ENCODE assay signal across 1 cellular context in the genomic region with DNA sequence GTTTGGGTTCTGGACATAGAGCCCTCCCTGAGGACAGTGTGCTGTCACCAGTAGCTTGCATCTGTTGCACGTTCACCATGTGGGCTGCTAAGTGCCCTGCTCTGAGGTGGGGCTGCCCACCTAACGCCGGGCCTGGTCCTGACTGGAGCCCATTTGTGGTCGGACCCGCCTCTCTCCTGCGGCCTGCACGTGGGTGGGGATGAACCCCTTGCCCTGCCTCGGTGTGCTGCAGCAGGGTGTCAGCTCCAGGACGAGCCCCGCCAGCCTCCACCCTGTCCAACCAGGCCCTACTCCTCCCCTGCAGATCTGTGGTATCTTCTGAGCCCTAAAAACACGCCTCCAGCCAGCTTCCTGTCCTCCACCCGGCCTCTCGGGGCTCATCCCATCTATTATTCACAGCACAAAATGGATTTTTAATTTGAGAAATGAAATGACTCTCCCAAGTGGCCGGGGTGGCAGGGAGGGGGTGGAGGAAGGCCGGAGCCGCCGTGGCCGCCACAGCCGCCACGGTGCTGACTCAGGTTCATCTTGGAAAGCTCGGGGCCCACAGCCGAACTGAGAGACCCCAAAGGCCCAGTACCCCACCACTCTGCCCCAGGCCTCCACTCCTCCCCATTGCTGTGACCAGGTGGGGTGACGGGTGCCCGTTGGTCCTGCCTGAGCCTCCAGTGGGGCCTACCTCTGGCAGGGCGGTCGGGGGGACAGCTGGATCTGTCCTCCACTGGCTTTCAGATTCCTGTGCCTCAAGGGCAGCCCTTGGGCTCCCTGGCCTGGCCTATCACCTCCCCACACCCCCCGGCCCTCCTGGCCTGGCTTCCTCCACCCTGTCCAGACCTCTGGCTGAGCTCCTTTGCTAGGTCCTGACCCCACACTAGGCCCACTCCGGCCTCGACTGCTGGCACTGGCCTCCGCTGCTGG.
TF ChIP-seq lines count a peak whose summit lies in the region.

No MANE protein-coding gene starts in this region.

TF ChIP-seq in K562, 482 proteins besides CTCF, POLR2A, EP300 and RAD21:
- TF ChIP-seq, protein P1, sequence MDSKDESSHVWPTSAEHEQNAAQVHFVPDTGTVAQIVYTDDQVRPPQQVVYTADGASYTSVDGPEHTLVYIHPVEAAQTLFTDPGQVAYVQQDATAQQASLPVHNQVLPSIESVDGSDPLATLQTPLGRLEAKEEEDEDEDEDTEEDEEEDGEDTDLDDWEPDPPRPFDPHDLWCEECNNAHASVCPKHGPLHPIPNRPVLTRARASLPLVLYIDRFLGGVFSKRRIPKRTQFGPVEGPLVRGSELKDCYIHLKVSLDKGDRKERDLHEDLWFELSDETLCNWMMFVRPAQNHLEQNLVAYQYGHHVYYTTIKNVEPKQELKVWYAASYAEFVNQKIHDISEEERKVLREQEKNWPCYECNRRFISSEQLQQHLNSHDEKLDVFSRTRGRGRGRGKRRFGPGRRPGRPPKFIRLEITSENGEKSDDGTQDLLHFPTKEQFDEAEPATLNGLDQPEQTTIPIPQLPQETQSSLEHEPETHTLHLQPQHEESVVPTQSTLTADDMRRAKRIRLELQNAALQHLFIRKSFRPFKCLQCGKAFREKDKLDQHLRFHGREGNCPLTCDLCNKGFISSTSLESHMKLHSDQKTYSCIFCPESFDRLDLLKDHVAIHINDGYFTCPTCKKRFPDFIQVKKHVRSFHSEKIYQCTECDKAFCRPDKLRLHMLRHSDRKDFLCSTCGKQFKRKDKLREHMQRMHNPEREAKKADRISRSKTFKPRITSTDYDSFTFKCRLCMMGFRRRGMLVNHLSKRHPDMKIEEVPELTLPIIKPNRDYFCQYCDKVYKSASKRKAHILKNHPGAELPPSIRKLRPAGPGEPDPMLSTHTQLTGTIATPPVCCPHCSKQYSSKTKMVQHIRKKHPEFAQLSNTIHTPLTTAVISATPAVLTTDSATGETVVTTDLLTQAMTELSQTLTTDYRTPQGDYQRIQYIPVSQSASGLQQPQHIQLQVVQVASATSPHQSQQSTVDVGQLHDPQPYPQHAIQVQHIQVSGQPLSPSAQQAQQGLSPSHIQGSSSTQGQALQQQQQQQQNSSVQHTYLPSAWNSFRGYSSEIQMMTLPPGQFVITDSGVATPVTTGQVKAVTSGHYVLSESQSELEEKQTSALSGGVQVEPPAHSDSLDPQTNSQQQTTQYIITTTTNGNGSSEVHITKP (IDR thresholded peaks at IDR 0.05; ENCODE audit: partially characterized antibody): peak; percentile 42
- no peak for TF ChIP-seq SMARCC2 (IDR thresholded peaks at IDR 0.05; ENCODE audit: low read depth)
- no peak for TF ChIP-seq ZNF589 (CRISPR knock-in tag; IDR thresholded peaks at IDR 0.05; ENCODE audit: low read depth)
- no peak for TF ChIP-seq NONO (IDR thresholded peaks at IDR 0.05; ENCODE audit: low read depth in 2 of 2, low read length in 1 of 2)
- TF ChIP-seq, protein P2, sequence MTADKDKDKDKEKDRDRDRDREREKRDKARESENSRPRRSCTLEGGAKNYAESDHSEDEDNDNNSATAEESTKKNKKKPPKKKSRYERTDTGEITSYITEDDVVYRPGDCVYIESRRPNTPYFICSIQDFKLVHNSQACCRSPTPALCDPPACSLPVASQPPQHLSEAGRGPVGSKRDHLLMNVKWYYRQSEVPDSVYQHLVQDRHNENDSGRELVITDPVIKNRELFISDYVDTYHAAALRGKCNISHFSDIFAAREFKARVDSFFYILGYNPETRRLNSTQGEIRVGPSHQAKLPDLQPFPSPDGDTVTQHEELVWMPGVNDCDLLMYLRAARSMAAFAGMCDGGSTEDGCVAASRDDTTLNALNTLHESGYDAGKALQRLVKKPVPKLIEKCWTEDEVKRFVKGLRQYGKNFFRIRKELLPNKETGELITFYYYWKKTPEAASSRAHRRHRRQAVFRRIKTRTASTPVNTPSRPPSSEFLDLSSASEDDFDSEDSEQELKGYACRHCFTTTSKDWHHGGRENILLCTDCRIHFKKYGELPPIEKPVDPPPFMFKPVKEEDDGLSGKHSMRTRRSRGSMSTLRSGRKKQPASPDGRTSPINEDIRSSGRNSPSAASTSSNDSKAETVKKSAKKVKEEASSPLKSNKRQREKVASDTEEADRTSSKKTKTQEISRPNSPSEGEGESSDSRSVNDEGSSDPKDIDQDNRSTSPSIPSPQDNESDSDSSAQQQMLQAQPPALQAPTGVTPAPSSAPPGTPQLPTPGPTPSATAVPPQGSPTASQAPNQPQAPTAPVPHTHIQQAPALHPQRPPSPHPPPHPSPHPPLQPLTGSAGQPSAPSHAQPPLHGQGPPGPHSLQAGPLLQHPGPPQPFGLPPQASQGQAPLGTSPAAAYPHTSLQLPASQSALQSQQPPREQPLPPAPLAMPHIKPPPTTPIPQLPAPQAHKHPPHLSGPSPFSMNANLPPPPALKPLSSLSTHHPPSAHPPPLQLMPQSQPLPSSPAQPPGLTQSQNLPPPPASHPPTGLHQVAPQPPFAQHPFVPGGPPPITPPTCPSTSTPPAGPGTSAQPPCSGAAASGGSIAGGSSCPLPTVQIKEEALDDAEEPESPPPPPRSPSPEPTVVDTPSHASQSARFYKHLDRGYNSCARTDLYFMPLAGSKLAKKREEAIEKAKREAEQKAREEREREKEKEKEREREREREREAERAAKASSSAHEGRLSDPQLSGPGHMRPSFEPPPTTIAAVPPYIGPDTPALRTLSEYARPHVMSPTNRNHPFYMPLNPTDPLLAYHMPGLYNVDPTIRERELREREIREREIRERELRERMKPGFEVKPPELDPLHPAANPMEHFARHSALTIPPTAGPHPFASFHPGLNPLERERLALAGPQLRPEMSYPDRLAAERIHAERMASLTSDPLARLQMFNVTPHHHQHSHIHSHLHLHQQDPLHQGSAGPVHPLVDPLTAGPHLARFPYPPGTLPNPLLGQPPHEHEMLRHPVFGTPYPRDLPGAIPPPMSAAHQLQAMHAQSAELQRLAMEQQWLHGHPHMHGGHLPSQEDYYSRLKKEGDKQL (CRISPR knock-in tag; IDR thresholded peaks at IDR 0.05; ENCODE audit: borderline replicate concordance): no peak
- TF ChIP-seq POLR2B (IDR thresholded peaks at IDR 0.05; ENCODE audit: low read depth, partially characterized antibody): no peak
